In the genomic region with DNA sequence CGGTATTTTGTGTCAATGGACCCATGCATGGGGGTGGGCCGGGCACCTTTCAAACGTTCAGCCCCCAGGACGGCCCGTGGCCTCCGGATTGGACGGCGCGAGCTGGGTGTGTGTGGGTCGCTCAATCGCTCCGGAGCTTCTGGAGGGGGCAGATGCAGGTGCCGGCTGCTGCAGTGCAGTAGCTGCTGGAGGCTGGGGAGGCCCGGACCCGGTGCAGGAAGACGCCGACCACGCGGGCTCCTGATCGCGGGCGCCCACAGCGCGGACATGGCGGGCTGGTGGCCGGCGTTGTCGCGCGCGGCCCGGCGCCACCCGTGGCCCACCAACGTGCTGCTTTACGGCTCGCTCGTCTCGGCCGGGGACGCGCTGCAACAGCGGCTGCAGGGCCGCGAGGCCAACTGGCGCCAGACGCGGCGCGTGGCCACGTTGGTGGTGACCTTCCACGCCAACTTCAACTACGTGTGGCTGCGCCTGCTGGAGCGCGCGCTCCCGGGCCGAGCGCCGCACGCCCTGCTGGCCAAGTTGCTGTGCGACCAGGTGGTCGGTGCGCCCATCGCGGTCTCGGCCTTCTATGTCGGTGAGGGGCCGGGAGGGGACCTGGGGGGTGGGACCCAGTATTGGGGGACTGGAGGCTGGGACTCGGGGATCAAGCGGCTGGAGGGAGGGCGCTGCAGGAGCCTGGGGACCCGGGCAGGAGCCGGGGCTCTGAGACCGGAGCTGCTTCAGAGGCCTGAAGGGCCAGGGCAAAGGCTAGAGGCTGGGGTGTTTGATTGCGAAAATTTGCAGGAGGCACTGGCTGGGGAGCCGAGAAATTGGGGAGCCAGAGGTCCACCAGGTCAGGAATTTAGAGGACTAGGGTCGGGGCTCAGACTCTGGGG, we compare ENCODE assay signal across 10 cellular contexts. TPM values are rescaled to one million over a fixed set of nuclear protein-coding genes. Genes with fewer than 3 reads are reported as not detected.
DNase-seq lines count a peak whose midpoint lies in the region; FAIRE-seq and TF ChIP-seq lines count a peak whose summit lies in the region.
"Not testable (repeated sequence)": the region's sequence is repeated elsewhere in the genome, so short reads cannot be mapped to it uniquely, and the experiment has no call there.
"Had no signal": no experiment of that assay in that cellular context is flagged by ENCODE, and none has a peak within 500 bp of the region (broad histone marks: within the 10 kb centered on the region; RNA-seq: fewer than 3 reads in every experiment).

A gene (plus strand): TSS at position 124 of the 878 bp plus-strand sequence. CDS start 144 bp downstream, at position 268.

- H3K4me3 Mint-ChIP-seq in CD14-positive monocyte (peak within 1 kb of the TSS; percentile 72 to 80), astrocyte (ENCODE audit: unreplicated experiment) (peak within 1 kb of the TSS; percentile 76)

- H3K79me2 ChIP-seq in astrocyte (ENCODE audit: insufficient read depth, low read length); fibroblast of lung (ENCODE audit: control insufficient read depth, insufficient read depth, low read length); osteoblast (ENCODE audit: insufficient read depth, low read length): not testable (repeated sequence)

- H3K4me2 ChIP-seq in astrocyte (ENCODE audit: low read length): peak within 1 kb of the TSS; percentile 86
- H3K4me2 ChIP-seq in fibroblast of lung (ENCODE audit: extremely low read depth, insufficient read depth, low read length): peak within 1 kb of the TSS; percentile 48
- H3K4me2 ChIP-seq in osteoblast (ENCODE audit: insufficient read depth, low read length): peak within 1 kb of the TSS; percentile 72

- not testable (repeated sequence) for H3K27ac ChIP-seq in astrocyte (ENCODE audit: low read depth, low read length); fibroblast of lung (ENCODE audit: insufficient read depth, low read length); osteoblast (ENCODE audit: low read depth, low read length)
- H3K27ac ChIP-seq in layer of hippocampus (ENCODE audit: low read depth, low read length) (peak within 1 kb of the TSS; percentile 18), substantia nigra (ENCODE audit: low read depth, low read length, poor library complexity, severe bottlenecking) (peak within 1 kb of the TSS; percentile 45)

- H3K27me3 ChIP-seq in astrocyte (ENCODE audit: insufficient read depth, low read length); fibroblast of lung (ENCODE audit: control insufficient read depth, insufficient read depth, low read length); layer of hippocampus (ENCODE audit: control insufficient read depth, insufficient read depth, low read length); osteoblast (ENCODE audit: insufficient read depth, low read length): not testable (repeated sequence)

- H3K36me3 ChIP-seq in astrocyte (ENCODE audit: insufficient read depth, low read length); fibroblast of lung (ENCODE audit: control insufficient read depth, insufficient read depth, low read length); osteoblast (ENCODE audit: insufficient read depth, low read length): not testable (repeated sequence)

- not testable (repeated sequence) for H3K36me3 Mint-ChIP-seq in CD14-positive monocyte; astrocyte (ENCODE audit: low read depth, unreplicated experiment)

- not testable (repeated sequence) for H4K20me1 ChIP-seq in astrocyte (ENCODE audit: insufficient read depth, low read length); fibroblast of lung (ENCODE audit: control insufficient read depth, extremely low read depth, insufficient read depth, low read length); osteoblast (ENCODE audit: insufficient read depth, low read length)

- H2AFZ ChIP-seq in astrocyte (ENCODE audit: low read depth, low read length) (peak within 1 kb of the TSS; percentile 89), fibroblast of lung (ENCODE audit: low read length) (peak within 1 kb of the TSS; percentile 26), osteoblast (ENCODE audit: low read length) (peak within 1 kb of the TSS; percentile 70)

- H3K9me3 ChIP-seq in astrocyte (ENCODE audit: insufficient read depth, low read depth, low read length); fibroblast of lung (ENCODE audit: control insufficient read depth, insufficient read depth, low read depth, low read length); osteoblast (ENCODE audit: low read depth, low read length): not testable (repeated sequence)

- H3K27ac Mint-ChIP-seq in CD14-positive monocyte: peak within 1 kb of the TSS in 1 of 7 donors; percentile 61
- H3K27ac Mint-ChIP-seq in astrocyte (ENCODE audit: unreplicated experiment): not testable (repeated sequence)

- in situ Hi-C loops in KBM-7 (cut with MboI; ENCODE audit: low pct_unique_long_range_greater_than_20kb, low sequenced_read_pairs): not testable (repeated sequence)

- intact Hi-C loops in CD14-positive monocyte (cut with micrococcal nuclease): not testable (repeated sequence)

- not testable (repeated sequence) for DNase-seq in CD14-positive monocyte (ENCODE audit: low spot score)
- DNase-seq in KBM-7 (peak; percentile 18), NOMO-1 treated with DMSO at 0.1 percent for 48 hours (lab: John Stamatoyannopoulos, UW; ENCODE audit: unreplicated experiment) (peak; percentile 45), astrocyte (ENCODE audit: low read depth) (peak; percentile 2), fibroblast of lung (ENCODE audit: low read depth in 2 of 2) (peak in 1 of 2 donors; percentile 20), osteoblast (ENCODE audit: insufficient read length, low spot score, missing footprints) (peak; percentile 80), substantia nigra (lab: John Stamatoyannopoulos, UW) (peak in 39 of 49 donors; percentile 2 to 67 (median 34))

- not testable (repeated sequence) for TF ChIP-seq CTCF in CD14-positive monocyte (IDR thresholded peaks at IDR 0.05); astrocyte (IDR thresholded peaks at IDR 0.05; ENCODE audit: insufficient read depth, low read depth, low read length); fibroblast of lung (conservative IDR thresholded peaks at IDR 0.05 in 1 of 2, IDR thresholded peaks at IDR 0.05 in 1 of 2; ENCODE audit: low read depth in 1 of 2, low read length in 2 of 2); osteoblast (IDR thresholded peaks at IDR 0.05; ENCODE audit: extremely low read depth, low read depth, low read length)

- peak within 1 kb of the TSS; percentile 33 for H3K4me3 ChIP-seq in astrocyte (ENCODE audit: insufficient read depth, low read depth, low read length)
- H3K4me3 ChIP-seq in fibroblast of lung (replicated peaks in 1 of 4; ENCODE audit: control extremely low read depth in 1 of 4, insufficient read depth in 1 of 4, low read depth in 3 of 4, low read length in 4 of 4): peak within 1 kb of the TSS in 2 of 4 experiments; percentile 21 to 42
- H3K4me3 ChIP-seq in osteoblast (ENCODE audit: insufficient read depth, low read length): peak within 1 kb of the TSS; percentile 68

- H3K4me1 ChIP-seq in astrocyte (ENCODE audit: insufficient read depth, low read length); fibroblast of lung (ENCODE audit: control insufficient read depth, extremely low read depth, insufficient read depth, low read length); osteoblast (ENCODE audit: insufficient read depth, low read length): not testable (repeated sequence)

- not testable (repeated sequence) for H3K9ac ChIP-seq in astrocyte (ENCODE audit: low read length); fibroblast of lung (ENCODE audit: insufficient read depth, low read length)

- not testable (repeated sequence) for H3K9me3 Mint-ChIP-seq in CD14-positive monocyte; astrocyte (ENCODE audit: unreplicated experiment)

- FAIRE-seq in astrocyte (lab: Jason Lieb, UNC): not testable (repeated sequence)

- H3K27me3 Mint-ChIP-seq in CD14-positive monocyte (ENCODE audit: low read depth in 3 of 3) (peaks cover 19 to 21% (median 19%) of the 10 kb centered on the region in 3 donors), astrocyte (ENCODE audit: low read depth, unreplicated experiment) (peaks cover 25% of the 10 kb centered on the region)

- peaks cover 12% of the 10 kb centered on the region for H3K4me1 Mint-ChIP-seq in CD14-positive monocyte
- H3K4me1 Mint-ChIP-seq in astrocyte (ENCODE audit: low read depth, unreplicated experiment): not testable (repeated sequence)

RNA-seq across cellular contexts. Expression of the gene that starts here (rescaled TPM):
- polyA plus RNA-seq in CD14-positive monocyte (under 1 TPM in 1 of 2 donors, not detected in 1; 0.58 TPM), fibroblast of lung (0.02 and 0.35 TPM in 2 replicates)
- total RNA-seq in astrocyte (0.65 and 0.73 TPM in 2 replicates), fibroblast of lung (0.66 and 0.77 TPM in 2 replicates), osteoblast (0.36 and 0.59 TPM in 2 replicates)
- polyA plus RNA-seq in fibroblast of lung (2012): 0.02 and 0.25 TPM in 2 replicates
- 0.11 TPM in 1 of 2 replicates, not detected in the other for polyA minus RNA-seq in fibroblast of lung (ENCODE audit: low replicate concordance)
- total RNA-seq: activated CD4-positive, alpha-beta memory T cell treated with anti-CD3 and anti-CD28 coated beads for 36 hours; SJCRH30 had no signal

Comparison
In these comparisons a context has a peak if more than half of its experiments do, and no peak if none do; other contexts are left out.
1. Peak in DNase-seq, H3K4me3 ChIP-seq and H3K4me2 ChIP-seq in astrocyte; RNA of the gene not detected or under 1 TPM.
2. Peak in DNase-seq, H3K4me3 ChIP-seq and H3K4me2 ChIP-seq in osteoblast; RNA of the gene not detected or under 1 TPM.
3. H2AFZ ChIP-seq: peak in every context shown above with its lines; median percentile 89 in astrocyte; 70 in osteoblast; 26 in fibroblast of lung.